Comparison of ENCODE assay signal across 12 cellular contexts in genomic region chr10:71973777-71974488, GRCh38. TPM values are rescaled to one million over a fixed set of nuclear protein-coding genes. Genes with fewer than 3 reads are reported as not detected.
DNase-seq lines count a peak whose midpoint lies in the region; ATAC-seq and TF ChIP-seq lines count a peak whose summit lies in the region.
"Had no signal": no experiment of that assay in that cellular context is flagged by ENCODE, and none has a peak within 500 bp of the region (broad histone marks: within the 10 kb centered on the region; RNA-seq: fewer than 3 reads in every experiment).

No MANE protein-coding gene starts in this region.

- H2AFZ ChIP-seq in neural progenitor cell (replicated peaks) = no peak overlapping the region

- no peak overlapping the region for H3K4me3 Mint-ChIP-seq in neural progenitor cell
- H3K4me3 Mint-ChIP-seq: B cell had no signal

- DNase-seq in right atrium auricular region (ENCODE audit: low spot score) (no peak), Right ventricle myocardium inferior (ENCODE audit: missing footprints) (no peak), adrenal gland (peak in 1 of 7 donors; percentile 15), neural progenitor cell (ENCODE audit: low spot score) (no peak), upper lobe of right lung (no peak), NCI-H82 treated with DMSO at 0.1 percent for 48 hours (lab: John Stamatoyannopoulos, UW; ENCODE audit: unreplicated experiment) (no peak)
- DNase-seq: NCI-H774 had no signal

- H3K9me3 Mint-ChIP-seq in neural progenitor cell = peaks cover 2% of the 10 kb centered on the region

- no peak for TF ChIP-seq CTCF in right atrium auricular region (IDR thresholded peaks at IDR 0.05)
- no peak for TF ChIP-seq CTCF in adrenal gland (IDR thresholded peaks at IDR 0.05)
- no peak for TF ChIP-seq CTCF in neural progenitor cell (IDR thresholded peaks at IDR 0.05)
- no peak for TF ChIP-seq CTCF in upper lobe of right lung (IDR thresholded peaks at IDR 0.05)

- TF ChIP-seq POLR2A in adrenal gland (IDR thresholded peaks at IDR 0.05) = no peak

- H3K36me3 Mint-ChIP-seq in neural progenitor cell = peaks cover 2% of the 10 kb centered on the region

- no peaks in the 10 kb centered on the region for H3K9me3 ChIP-seq in right atrium auricular region
- no peaks in the 10 kb centered on the region for H3K9me3 ChIP-seq in adrenal gland (replicated peaks in 1 of 3)
- H3K9me3 ChIP-seq in neural progenitor cell (ENCODE audit: low read depth) = no peaks in the 10 kb centered on the region
- H3K9me3 ChIP-seq in upper lobe of right lung = no peaks in the 10 kb centered on the region
- H3K9me3 ChIP-seq: ovary had no signal

- no peak for ATAC-seq in Right ventricle myocardium inferior
- ATAC-seq in upper lobe of right lung = no peak
- ATAC-seq in GM21717 (IDR thresholded peaks at IDR 0.05; ENCODE audit: unreplicated experiment) = no peak
- no peak for ATAC-seq in HG02759 (IDR thresholded peaks at IDR 0.05; ENCODE audit: unreplicated experiment)

- H3K79me2 ChIP-seq in neural progenitor cell (ENCODE audit: low read depth) = peaks cover 5% of the 10 kb centered on the region

- H4K20me1 ChIP-seq in neural progenitor cell (ENCODE audit: low read depth) = peaks cover 11% of the 10 kb centered on the region

- H3K27me3 Mint-ChIP-seq in neural progenitor cell (ENCODE audit: insufficient read depth, low read depth) = peaks cover 9% of the 10 kb centered on the region

- no peaks in the 10 kb centered on the region for H3K36me3 ChIP-seq in right atrium auricular region
- H3K36me3 ChIP-seq in adrenal gland (replicated peaks in 1 of 2) = no peaks in the 10 kb centered on the region
- H3K36me3 ChIP-seq in neural progenitor cell = no peaks in the 10 kb centered on the region
- H3K36me3 ChIP-seq in upper lobe of right lung = no peaks in the 10 kb centered on the region
- H3K36me3 ChIP-seq: cardiac muscle cell, ovary had no signal

- H3K27me3 ChIP-seq in right atrium auricular region (no peaks in the 10 kb centered on the region), adrenal gland (no peaks in the 10 kb centered on the region), neural progenitor cell (no peaks in the 10 kb centered on the region), upper lobe of right lung (no peaks in the 10 kb centered on the region)
- H3K27me3 ChIP-seq: cardiac muscle cell, ovary had no signal

- intact Hi-C loops in Right ventricle myocardium inferior (cut with DNase I) (no loop called here), adrenal gland (cut with DNase I) (no loop called here), upper lobe of right lung (cut with DNase I) (no loop called here)

- H3K27ac Mint-ChIP-seq in neural progenitor cell = peak overlapping the region; percentile 55
- H3K27ac Mint-ChIP-seq: B cell had no signal

- H3K4me1 ChIP-seq in right atrium auricular region = peaks cover 0 to 99% of the 10 kb centered on the region in 2 donors
- peaks cover 43 to 93% of the 10 kb centered on the region in 2 donors for H3K4me1 ChIP-seq in adrenal gland (replicated peaks in 1 of 2)
- peaks cover 25% of the 10 kb centered on the region for H3K4me1 ChIP-seq in neural progenitor cell
- H3K4me1 ChIP-seq in upper lobe of right lung = peaks cover 23% of the 10 kb centered on the region

- no peaks in the 10 kb centered on the region for H3F3A ChIP-seq in neural progenitor cell (ENCODE audit: low read depth)

- H3K4me3 ChIP-seq in right atrium auricular region (no peak overlapping the region), adrenal gland (no peak overlapping the region), neural progenitor cell (no peak overlapping the region), upper lobe of right lung (no peak overlapping the region)
- H3K4me3 ChIP-seq: cardiac muscle cell, ovary had no signal

- 82 to 89% (median 85%) methylated on average over 9 of the region's 9 CpGs for WGBS in adrenal gland, 4 donors

- H3K4me2 ChIP-seq in neural progenitor cell = no peak overlapping the region

- H3K27ac ChIP-seq in right atrium auricular region (peak overlapping the region; percentile 80 to 83), adrenal gland (peak overlapping the region; percentile 58 to 92 (median 89)), neural progenitor cell (no peak overlapping the region), upper lobe of right lung (peak overlapping the region; percentile 17)
- H3K27ac ChIP-seq: cardiac muscle cell had no signal

- no peak overlapping the region for H3K9ac ChIP-seq in neural progenitor cell

- H3K4me1 Mint-ChIP-seq in neural progenitor cell = peaks cover 67% of the 10 kb centered on the region
- H3K4me1 Mint-ChIP-seq: B cell had no signal

RNA-seq across cellular contexts. Expression of gene CHST3, which starts 9.7 kb away (rescaled TPM):
- total RNA-seq in right atrium auricular region (10 to 100 TPM; 21.3 to 45.4 TPM), Right ventricle myocardium inferior (18.1 TPM), adrenal gland (10 to 100 TPM; 32.2 to 49.7 (median 35.9) TPM), neural progenitor cell (ENCODE audit: low replicate concordance) (9.1 and 11.9 TPM in 2 replicates), upper lobe of right lung (15.6 TPM)
- polyA plus RNA-seq in adrenal gland = 10 to 100 TPM in 1 of 3 donors, 1 to 10 TPM in 2; 3.9 to 30.2 (median 5.4) TPM
- total RNA-seq: B cell had no signal
